Comparison of ENCODE assay signal across 8 cellular contexts in the genomic region with DNA sequence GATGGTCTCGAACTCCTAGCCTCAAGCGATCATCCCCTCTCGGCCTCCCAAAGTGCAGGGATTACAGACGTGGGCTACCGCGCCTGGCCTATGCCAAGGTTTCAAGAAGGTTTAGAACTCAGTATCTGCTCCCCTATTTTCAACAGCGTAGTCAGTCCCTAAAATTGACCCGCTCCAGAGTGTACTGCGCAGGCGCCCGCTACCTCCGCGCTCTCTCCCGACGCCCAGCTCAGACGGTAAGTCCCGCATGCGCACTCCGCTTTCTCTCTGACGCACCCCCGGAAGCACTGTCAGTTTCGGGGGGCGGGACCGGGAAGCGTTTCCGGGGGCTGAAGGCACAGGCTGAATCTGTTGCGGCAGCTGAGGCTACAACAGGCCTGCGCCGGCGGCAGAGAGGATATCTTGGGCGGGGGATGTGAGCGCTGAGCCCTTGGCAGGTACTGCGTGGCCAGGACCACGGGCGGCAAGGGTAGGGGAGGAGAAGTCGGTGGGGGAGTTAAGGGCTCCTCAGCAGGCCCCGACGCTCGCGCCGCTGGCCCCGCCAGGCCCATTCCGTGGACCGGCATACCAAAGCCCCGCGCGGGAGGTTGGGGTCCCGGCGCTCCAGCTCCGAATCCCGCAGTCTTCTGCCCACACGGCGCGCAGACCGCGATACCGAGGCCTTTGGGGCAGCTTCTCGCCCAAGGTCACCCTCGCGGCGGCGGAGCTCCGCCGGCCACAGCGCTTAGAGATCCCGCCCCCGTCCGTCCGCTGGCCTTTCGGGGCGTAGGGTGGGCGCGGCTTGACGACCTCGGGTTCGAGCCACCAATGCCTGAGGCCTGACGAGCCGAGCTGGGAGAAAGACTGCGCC. TPM values are rescaled to one million over a fixed set of nuclear protein-coding genes. Genes with fewer than 3 reads are reported as not detected.
A peak's percentile ranks its signal among the peaks of the same experiment; 100 is the strongest.
DNase-seq lines count a peak whose midpoint lies in the region; ATAC-seq, FAIRE-seq and TF ChIP-seq lines count a peak whose summit lies in the region.

A gene with protein sequence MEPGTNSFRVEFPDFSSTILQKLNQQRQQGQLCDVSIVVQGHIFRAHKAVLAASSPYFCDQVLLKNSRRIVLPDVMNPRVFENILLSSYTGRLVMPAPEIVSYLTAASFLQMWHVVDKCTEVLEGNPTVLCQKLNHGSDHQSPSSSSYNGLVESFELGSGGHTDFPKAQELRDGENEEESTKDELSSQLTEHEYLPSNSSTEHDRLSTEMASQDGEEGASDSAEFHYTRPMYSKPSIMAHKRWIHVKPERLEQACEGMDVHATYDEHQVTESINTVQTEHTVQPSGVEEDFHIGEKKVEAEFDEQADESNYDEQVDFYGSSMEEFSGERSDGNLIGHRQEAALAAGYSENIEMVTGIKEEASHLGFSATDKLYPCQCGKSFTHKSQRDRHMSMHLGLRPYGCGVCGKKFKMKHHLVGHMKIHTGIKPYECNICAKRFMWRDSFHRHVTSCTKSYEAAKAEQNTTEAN (plus strand): TSS at position 345 of the 850 bp plus-strand sequence. CDS start 27,470 bp downstream, outside the sequence.

- H3K4me3 ChIP-seq in ascending aorta (peak within 1 kb of the TSS; percentile 89 to 97), right cardiac atrium (ENCODE audit: low read length) (peak within 1 kb of the TSS; percentile 70)

- WGBS in right cardiac atrium = 3% methylated on average over 79 of the region's 79 CpGs

- intact Hi-C loops in ascending aorta (cut with DNase I) = loop anchor here (2.0 to 10.0 kb wide), 2 partner anchors 56 to 480 kb away; a partner anchor contains a TSS
- intact Hi-C loops in right cardiac atrium (cut with DNase I) = no loop called here

- H3K9me3 ChIP-seq in ascending aorta (no peaks in the 10 kb centered on the region), right cardiac atrium (ENCODE audit: control insufficient read depth, low read length) (no peaks in the 10 kb centered on the region)

- H3K27me3 ChIP-seq in ascending aorta = no peaks in the 10 kb centered on the region
- no peaks in the 10 kb centered on the region for H3K27me3 ChIP-seq in right cardiac atrium (ENCODE audit: control insufficient read depth, insufficient read depth)

- ATAC-seq in GM18502 (IDR thresholded peaks at IDR 0.05; ENCODE audit: poor library complexity, unreplicated experiment) (peak; percentile 69), HG02970 (IDR thresholded peaks at IDR 0.05; ENCODE audit: low FRiP score, unreplicated experiment) (peak; percentile 84), right cardiac atrium (peak; percentile 97)

- DNase-seq in NCI-H2029 treated with DMSO at 0.1 percent for 48 hours (lab: John Stamatoyannopoulos, UW) = peak; percentile 84
- DNase-seq in T-helper 22 cell (ENCODE audit: low read depth) = peak; percentile 95
- DNase-seq in ascending aorta (ENCODE audit: low spot score in 2 of 2) = peak; percentile 88 to 98
- peak; percentile 99 for DNase-seq in right cardiac atrium
- peak; percentile 82 for DNase-seq in pulmonary artery endothelial cell (ENCODE audit: low read depth, low spot score)
- DNase-seq in urothelium cell line (ENCODE audit: low spot score) = peak; percentile 97

- H3K4me1 ChIP-seq in ascending aorta = peaks cover 10 to 13% of the 10 kb centered on the region in 2 donors
- H3K4me1 ChIP-seq in right cardiac atrium (ENCODE audit: control insufficient read depth, insufficient read depth, low read length) = no peaks in the 10 kb centered on the region

- peak within 1 kb of the TSS; percentile 76 to 80 for H3K27ac ChIP-seq in ascending aorta
- H3K27ac ChIP-seq in right cardiac atrium (ENCODE audit: low read length) = peak within 1 kb of the TSS; percentile 87

- no peak for TF ChIP-seq CTCF in ascending aorta (IDR thresholded peaks at IDR 0.05)

- H3K36me3 ChIP-seq in ascending aorta = peaks cover 4 to 9% of the 10 kb centered on the region in 2 donors

- FAIRE-seq in urothelium cell line (lab: Jason Lieb, UNC) = no peak

RNA-seq across cellular contexts. Expression of the gene that starts here (rescaled TPM):
- total RNA-seq in ascending aorta (2.4 TPM), right cardiac atrium (10 to 100 TPM; 17.2 to 23.4 (median 19.6) TPM), pulmonary artery endothelial cell (7.4 and 7.8 TPM in 2 replicates)
- 7.5 TPM for polyA plus RNA-seq in right cardiac atrium

Comparison
In these comparisons a context has a peak if more than half of its experiments do, and no peak if none do; other contexts are left out.
1. Peak in every context shown above with its lines: DNase-seq, ATAC-seq, H3K4me3 ChIP-seq and H3K27ac ChIP-seq.